Comparison of ENCODE assay signal across 8 cellular contexts in genomic region chr15:58269455-58270414, GRCh38.
A peak's percentile ranks its signal among the peaks of the same experiment; 100 is the strongest.
DNase-seq lines count a peak whose midpoint lies in the region; TF ChIP-seq lines count a peak whose summit lies in the region.

No MANE protein-coding gene starts in this region.

- TF ChIP-seq CTCF in SK-N-SH (IDR thresholded peaks at IDR 0.05) (peak; percentile 58), chondrocyte (IDR thresholded peaks at IDR 0.05) (peak; percentile 85), thyroid gland (IDR thresholded peaks at IDR 0.05) (peak; percentile 45 to 78 (median 68))

- H3K4me3 ChIP-seq in MG63 (no peak overlapping the region), SK-N-SH (ENCODE audit: low read depth in 2 of 2, low read length in 1 of 2) (peak overlapping the region in 1 of 2 experiments; percentile 31; a peak in 1 of 4 replicates), thyroid gland (replicated peaks in 1 of 3) (no peak overlapping the region)

- no peak overlapping the region for H3K27ac Mint-ChIP-seq in chondrocyte (ENCODE audit: unreplicated experiment)

- WGBS in SK-N-SH (ENCODE audit: low lambda C conversion rate) = 67% methylated on average over 10 of the region's 10 CpGs
- WGBS in thyroid gland, 2 donors = 48 to 53% methylated on average over 10 of the region's 10 CpGs

- no peak for TF ChIP-seq EP300 in SK-N-SH (IDR thresholded peaks at IDR 0.05; ENCODE audit: borderline replicate concordance in 1 of 2, low read depth in 1 of 2, low read length in 1 of 2)

- H3K4me3 Mint-ChIP-seq in chondrocyte (ENCODE audit: unreplicated experiment) = no peak overlapping the region

- no peak overlapping the region for H2AFZ ChIP-seq in SK-N-SH (ENCODE audit: low read depth)

- H3K79me2 ChIP-seq in SK-N-SH (ENCODE audit: insufficient read depth) = no peaks in the 10 kb centered on the region

- H3K27me3 Mint-ChIP-seq in chondrocyte (ENCODE audit: low read depth) = no peaks in the 10 kb centered on the region

- H3K4me1 ChIP-seq in SK-N-SH (ENCODE audit: control insufficient read depth in 1 of 2, insufficient read depth in 2 of 2, low read depth in 1 of 2, low read length in 1 of 2) (no peaks in the 10 kb centered on the region; a peak in 2 of 4 replicates), thyroid gland (no peaks in the 10 kb centered on the region)

- intact Hi-C loops in thyroid gland (cut with DNase I) = loop anchor here (5.0 kb wide), 1 partner anchor 483 kb away; no protein-coding TSS in a partner anchor

- peak; percentile 89 for TF ChIP-seq RAD21 in SK-N-SH (IDR thresholded peaks at IDR 0.05; ENCODE audit: low read length)

- CTCF ChIA-PET in SK-N-SH (lab: Yijun Ruan, JAX) = interaction anchor here (0.5 to 2.3 kb wide), 24 partner anchors 8 to 502 kb away, joined by 3 to 9 read pairs (median 4); partner anchors contain the start of genes ADAM10 and MINDY2

- H3K36me3 ChIP-seq in MG63 (no peaks in the 10 kb centered on the region), SK-N-SH (replicated peaks in 1 of 2; ENCODE audit: control insufficient read depth in 1 of 2, insufficient read depth in 2 of 2, low read length in 1 of 2) (no peaks in the 10 kb centered on the region), thyroid gland (no peaks in the 10 kb centered on the region)

- no peak overlapping the region for H3K9ac ChIP-seq in SK-N-SH

- no peaks in the 10 kb centered on the region for H3F3A ChIP-seq in SK-N-SH (replicated peaks; ENCODE audit: insufficient read depth)

- H3K9me2 ChIP-seq in SK-N-SH = no peaks in the 10 kb centered on the region

- no peak for TF ChIP-seq POLR2A in thyroid gland (IDR thresholded peaks at IDR 0.05)

- H3K4me1 Mint-ChIP-seq in chondrocyte (ENCODE audit: low read depth) = no peaks in the 10 kb centered on the region

- DNase-seq in activated CD4-positive, alpha-beta T cell treated with anti-CD3 and anti-CD28 coated beads for 4 hours = peak; percentile 4 to 25
- DNase-seq in activated CD4-positive, alpha-beta T cell treated with anti-CD3 and anti-CD28 coated beads, Interleukin-2, amount 50 U/mL, for 4 hours = no peak
- DNase-seq in MG63 = peak; percentile 11
- peak; percentile 61 for DNase-seq in SK-N-SH
- DNase-seq in chondrocyte (ENCODE audit: low spot score) = no peak
- peak; percentile 92 for DNase-seq in left kidney (ENCODE audit: low read depth, low spot score)
- peak; percentile 25 to 42 for DNase-seq in thyroid gland
- no peak for DNase-seq in activated effector memory CD4-positive, alpha-beta T cell treated with Interleukin-2 at 50 U/mL for 16 hours

- no peaks in the 10 kb centered on the region for H3K27me3 ChIP-seq in MG63
- H3K27me3 ChIP-seq in SK-N-SH (ENCODE audit: insufficient read depth) = peaks cover 3% of the 10 kb centered on the region; the same call in 1 of the 2 replicates
- H3K27me3 ChIP-seq in thyroid gland = no peaks in the 10 kb centered on the region

- H3K36me3 Mint-ChIP-seq in chondrocyte (ENCODE audit: low read depth) = peaks cover 2% of the 10 kb centered on the region

- no peaks in the 10 kb centered on the region for H4K20me1 ChIP-seq in SK-N-SH (ENCODE audit: insufficient read depth)

- no peak overlapping the region for H3K4me2 ChIP-seq in SK-N-SH

- peaks cover 11% of the 10 kb centered on the region for H3K9me3 Mint-ChIP-seq in chondrocyte (ENCODE audit: low read depth)

- H3K9me3 ChIP-seq in MG63 (peaks cover 19% of the 10 kb centered on the region), SK-N-SH (no peaks in the 10 kb centered on the region), thyroid gland (no peaks in the 10 kb centered on the region)

- POLR2A ChIA-PET in SK-N-SH (lab: Yijun Ruan, JAX) = interaction anchor here (0.6 kb wide), 1 partner anchor 490 kb away, joined by 7 read pairs; no protein-coding TSS in a partner anchor

- H3K27ac ChIP-seq in SK-N-SH (ENCODE audit: low read depth in 2 of 2, low read length in 1 of 2) (no peak overlapping the region), thyroid gland (no peak overlapping the region)

TF ChIP-seq in SK-N-SH, 30 proteins besides CTCF, POLR2A, EP300 and RAD21:
- TF ChIP-seq GATA2 (CRISPR knock-in tag; IDR thresholded peaks at IDR 0.05) = no peak
- TF ChIP-seq JUND (IDR thresholded peaks at IDR 0.05) = no peak
- peak; percentile 74 for TF ChIP-seq SMC3 (IDR thresholded peaks at IDR 0.05; ENCODE audit: low read depth, low read length)
- TF ChIP-seq RFX5 (IDR thresholded peaks at IDR 0.05; ENCODE audit: low read length) = peak; percentile 31; the same call in 1 of the 2 replicates
- no peak for TF ChIP-seq TAF1 (IDR thresholded peaks at IDR 0.05; ENCODE audit: borderline replicate concordance, low read depth, low read length)

Comparison
In these comparisons a context has a peak if more than half of its experiments do, and no peak if none do; other contexts are left out.
1. DNase-seq: peak in activated CD4-positive, alpha-beta T cell treated with anti-CD3 and anti-CD28 coated beads for 4 hours (2 of 2), MG63 (single experiment), SK-N-SH (single experiment), left kidney (single experiment) and thyroid gland (2 of 2); none in activated CD4-positive, alpha-beta T cell treated with anti-CD3 and anti-CD28 coated beads, Interleukin-2, amount 50 U/mL, for 4 hours (0 of 2), chondrocyte (single experiment) and activated effector memory CD4-positive, alpha-beta T cell treated with Interleukin-2 at 50 U/mL for 16 hours (single experiment).
2. Peak in every context shown above with its lines, with median percentiles within 50 percentile points of each other: CTCF ChIP-seq.